ENCODE assay signal across 8 cellular contexts in the genomic region with DNA sequence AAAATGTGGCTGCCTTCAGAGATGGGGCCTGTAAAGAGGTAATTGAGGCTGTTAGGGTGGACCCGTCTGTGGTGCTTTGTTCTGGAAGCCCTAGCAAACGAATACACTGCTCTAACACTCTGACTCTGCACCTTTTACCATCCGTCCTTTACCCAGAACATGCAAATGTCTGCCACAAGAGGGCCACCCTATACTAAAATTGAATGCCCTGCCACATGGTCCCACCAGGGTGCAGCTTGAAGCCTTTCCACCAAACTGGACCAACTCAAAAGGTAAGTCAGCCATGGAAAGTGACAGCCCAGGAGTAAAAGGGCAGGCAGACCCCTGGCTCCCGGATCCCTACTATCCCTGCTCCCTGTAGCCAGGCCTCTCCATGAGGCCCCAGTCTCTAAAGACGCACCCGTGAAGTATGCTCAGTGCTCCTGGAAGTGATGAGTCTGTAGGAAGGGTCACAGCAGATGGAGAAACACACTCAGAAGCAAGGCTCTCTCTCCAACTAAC. TPM values are rescaled to one million over a fixed set of nuclear protein-coding genes. Genes with fewer than 3 reads are reported as not detected.
DNase-seq lines count a peak whose midpoint lies in the region; ATAC-seq and TF ChIP-seq lines count a peak whose summit lies in the region.

No MANE protein-coding gene starts in this region.

- intact Hi-C loops in colonic mucosa (cut with DNase I), result loop anchor here (10.0 kb wide), 1 partner anchor 458 kb away; no protein-coding TSS in a partner anchor

- 32 to 37% methylated on average over 6 of the region's 6 CpGs for WGBS in lung, 2 donors

- H3K27ac ChIP-seq in BLaER1 treated with 17β-estradiol and CSF1 and Interleukin-3, amounts not matched to agents 10 nM and 100 nM, result 0 out of 22 replicates have a peak overlapping the region, but pooled peaks of 1 of the 11 experiments have one; percentile 14
- no peak overlapping the region for H3K27ac ChIP-seq in colonic mucosa
- H3K27ac ChIP-seq in lung (ENCODE audit: low read depth in 1 of 2, low read length in 1 of 2), result no peak overlapping the region

- H3K9me3 ChIP-seq in BLaER1 treated with 17β-estradiol and CSF1 and Interleukin-3, amounts not matched to agents 10 nM and 100 nM (replicated peaks in 1 of 11), result no peaks in the 10 kb centered on the region
- H3K9me3 ChIP-seq in colonic mucosa, result no peaks in the 10 kb centered on the region
- H3K9me3 ChIP-seq in lung (ENCODE audit: control insufficient read depth in 2 of 2, insufficient read depth in 1 of 2, low read length in 1 of 2), result no peaks in the 10 kb centered on the region

- no peaks in the 10 kb centered on the region for H4K20me1 ChIP-seq in BLaER1 treated with 17β-estradiol and CSF1 and Interleukin-3, amounts not matched to agents 10 nM and 100 nM

- peak; percentile 81 for TF ChIP-seq CTCF in colonic mucosa (IDR thresholded peaks at IDR 0.05)
- TF ChIP-seq CTCF in lung (IDR thresholded peaks at IDR 0.05; ENCODE audit: control extremely low read depth, extremely low read depth), result peak; percentile 97

- DNase-seq in GM19238 (ENCODE audit: insufficient read length, low spot score) (peak; percentile 57), NCI-H524 (lab: John Stamatoyannopoulos, UW) (peak; percentile 83 to 87), colonic mucosa (peak; percentile 79), lung (ENCODE audit: low spot score) (peak; percentile 78)
- DNase-seq in activated CD4-positive, alpha-beta T cell treated with anti-CD3 and anti-CD28 coated beads for 48 hours, result peak; percentile 74
- peak; percentile 14 to 39 for DNase-seq in stimulated activated CD8-positive, alpha-beta memory T cell treated with anti-CD3 and anti-CD28 coated beads, Interleukin-15, amount 100 ng/mL, for 4 hours (ENCODE audit: low read depth in 2 of 2)

- ATAC-seq in HG03439 (IDR thresholded peaks at IDR 0.05; ENCODE audit: unreplicated experiment), result peak; percentile 95
- peak; percentile 80 for ATAC-seq in lung (ENCODE audit: insufficient read depth, low FRiP score)

- H3K9ac ChIP-seq in BLaER1 treated with 17β-estradiol and CSF1 and Interleukin-3, amounts not matched to agents 10 nM and 100 nM, result no peak overlapping the region
- no peak overlapping the region for H3K9ac ChIP-seq in colonic mucosa (ENCODE audit: low read depth in 2 of 2, low read length in 2 of 2)

- H3K4me2 ChIP-seq in BLaER1 treated with 17β-estradiol and CSF1 and Interleukin-3, amounts not matched to agents 10 nM and 100 nM, result peak overlapping the region in 6 of 11 experiments; percentile 9 to 47 (median 40); a peak in 9 of 22 replicates

- H3K4me3 ChIP-seq in BLaER1 treated with 17β-estradiol and CSF1 and Interleukin-3, amounts not matched to agents 10 nM and 100 nM, result no peak overlapping the region
- H3K4me3 ChIP-seq in colonic mucosa, result no peak overlapping the region
- no peak overlapping the region for H3K4me3 ChIP-seq in lung

- no peaks in the 10 kb centered on the region for H3K36me3 ChIP-seq in BLaER1 treated with 17β-estradiol and CSF1 and Interleukin-3, amounts not matched to agents 10 nM and 100 nM
- H3K36me3 ChIP-seq in colonic mucosa (no peaks in the 10 kb centered on the region), lung (ENCODE audit: control insufficient read depth in 2 of 2, insufficient read depth in 2 of 2, low read length in 2 of 2) (no peaks in the 10 kb centered on the region)

- H3K4me1 ChIP-seq in BLaER1 treated with 17β-estradiol and CSF1 and Interleukin-3, amounts not matched to agents 10 nM and 100 nM, result peaks cover 13 to 40% (median 35%) of the 10 kb centered on the region in 10 experiments
- H3K4me1 ChIP-seq in colonic mucosa (no peaks in the 10 kb centered on the region), lung (ENCODE audit: control insufficient read depth in 2 of 2, insufficient read depth in 2 of 2, low read length in 2 of 2) (peaks cover 0 to 9% of the 10 kb centered on the region in 2 donors)

- peaks cover 1 to 4% (median 3%) of the 10 kb centered on the region in 11 experiments; a peak in 20 of 22 replicates for H3K27me3 ChIP-seq in BLaER1 treated with 17β-estradiol and CSF1 and Interleukin-3, amounts not matched to agents 10 nM and 100 nM
- no peaks in the 10 kb centered on the region for H3K27me3 ChIP-seq in colonic mucosa
- no peaks in the 10 kb centered on the region for H3K27me3 ChIP-seq in lung (ENCODE audit: control insufficient read depth, insufficient read depth)

RNA-seq across cellular contexts. Expression of a gene that starts 5.8 kb away (rescaled TPM):
- total RNA-seq in colonic mucosa, result under 1 TPM; 0.50 to 0.59 TPM
- 1 to 10 TPM; 1.7 to 2.8 TPM for total RNA-seq in lung
- polyA plus RNA-seq in lung, result 1 to 10 TPM in 1 of 2 donors, under 1 TPM in 1; 0.65 to 1.9 TPM

RNA-seq across cellular contexts. Expression of a gene that starts 32.9 kb away (rescaled TPM):
- total RNA-seq in colonic mucosa (100 to 1,000 TPM; 247 to 437 TPM), lung (100 to 1,000 TPM; 348 to 412 TPM)
- polyA plus RNA-seq in lung, result 100 to 1,000 TPM; 313 to 532 TPM

Comparison
In these comparisons a context has a peak if more than half of its experiments do, and no peak if none do; other contexts are left out.
1. DNase-seq: peak in every context shown above with its lines; median percentile 85 in NCI-H524; 79 in colonic mucosa; 78 in lung; 74 in activated CD4-positive, alpha-beta T cell treated with anti-CD3 and anti-CD28 coated beads for 48 hours; 57 in GM19238; 26 in stimulated activated CD8-positive, alpha-beta memory T cell treated with anti-CD3 and anti-CD28 coated beads, Interleukin-15, amount 100 ng/mL, for 4 hours.